Comparison of ENCODE assay signal across 2 cellular contexts in the genomic region with DNA sequence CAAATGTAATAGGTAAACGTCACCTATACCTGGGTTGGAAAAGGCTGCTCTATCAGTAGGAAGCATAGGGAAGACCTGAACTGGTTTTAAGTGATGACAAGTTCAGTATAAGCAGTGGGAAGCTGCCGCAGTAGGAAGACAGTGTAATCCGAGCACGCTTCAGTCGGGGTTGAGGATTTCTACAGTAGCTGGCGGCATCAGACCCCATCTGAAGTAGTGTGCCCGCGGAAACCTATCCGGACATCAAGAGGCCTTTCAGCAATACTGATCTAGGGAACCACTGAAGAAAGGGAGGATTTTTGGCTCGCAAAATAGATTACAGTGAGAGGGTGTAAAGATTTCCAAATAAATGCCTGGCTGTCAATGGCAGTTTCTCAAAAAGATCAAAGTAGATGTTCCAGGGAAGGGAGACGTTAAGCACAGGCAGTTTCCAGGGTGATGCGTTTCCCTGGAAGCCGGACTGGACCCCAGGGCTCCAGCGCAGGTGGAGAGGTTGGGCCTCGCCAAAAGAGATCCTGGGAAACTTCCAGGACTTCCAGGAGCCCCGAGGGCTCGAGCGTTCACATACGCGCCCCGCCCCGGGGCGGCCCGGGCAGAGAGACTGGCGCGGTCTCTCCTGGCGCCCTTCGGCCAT.
TF ChIP-seq lines count a peak whose summit lies in the region.

No MANE protein-coding gene starts in this region.

TF ChIP-seq in K562, 482 proteins besides CTCF, POLR2A, EP300 and RAD21 (continues in another document):
- TF ChIP-seq RBBP5 (IDR thresholded peaks at IDR 0.05; ENCODE audit: borderline replicate concordance, insufficient read depth, low read length, poor library complexity, severe bottlenecking) (peak; percentile 25), FOSL1 (tag; conservative IDR thresholded peaks at IDR 0.05) (peak; percentile 26; the same call in 1 of the 2 replicates), L3MBTL2 (IDR thresholded peaks at IDR 0.05) (no peak), KDM4B (IDR thresholded peaks at IDR 0.05; ENCODE audit: borderline replicate concordance in 2 of 2, low read depth in 1 of 2) (0 out of 4 replicates have a peak, but pooled peaks of 1 of the 2 experiments have one; percentile 9), FIP1L1 (IDR thresholded peaks at IDR 0.05; ENCODE audit: low read depth, low read length, poor library complexity, severe bottlenecking) (no peak), KDM1A (IDR thresholded peaks at IDR 0.05) (no peak), ESRRA (IDR thresholded peaks at IDR 0.05; ENCODE audit: borderline replicate concordance, low read depth) (no peak), MCM5 (IDR thresholded peaks at IDR 0.05; ENCODE audit: low read depth) (no peak), MAZ (CRISPR knock-in tag; conservative IDR thresholded peaks at IDR 0.05 in 1 of 2, IDR thresholded peaks at IDR 0.05 in 1 of 2) (no peak), MYNN (IDR thresholded peaks at IDR 0.05) (no peak), MYNN (CRISPR knock-in tag; IDR thresholded peaks at IDR 0.05) (no peak)
- TF ChIP-seq, protein P1, sequence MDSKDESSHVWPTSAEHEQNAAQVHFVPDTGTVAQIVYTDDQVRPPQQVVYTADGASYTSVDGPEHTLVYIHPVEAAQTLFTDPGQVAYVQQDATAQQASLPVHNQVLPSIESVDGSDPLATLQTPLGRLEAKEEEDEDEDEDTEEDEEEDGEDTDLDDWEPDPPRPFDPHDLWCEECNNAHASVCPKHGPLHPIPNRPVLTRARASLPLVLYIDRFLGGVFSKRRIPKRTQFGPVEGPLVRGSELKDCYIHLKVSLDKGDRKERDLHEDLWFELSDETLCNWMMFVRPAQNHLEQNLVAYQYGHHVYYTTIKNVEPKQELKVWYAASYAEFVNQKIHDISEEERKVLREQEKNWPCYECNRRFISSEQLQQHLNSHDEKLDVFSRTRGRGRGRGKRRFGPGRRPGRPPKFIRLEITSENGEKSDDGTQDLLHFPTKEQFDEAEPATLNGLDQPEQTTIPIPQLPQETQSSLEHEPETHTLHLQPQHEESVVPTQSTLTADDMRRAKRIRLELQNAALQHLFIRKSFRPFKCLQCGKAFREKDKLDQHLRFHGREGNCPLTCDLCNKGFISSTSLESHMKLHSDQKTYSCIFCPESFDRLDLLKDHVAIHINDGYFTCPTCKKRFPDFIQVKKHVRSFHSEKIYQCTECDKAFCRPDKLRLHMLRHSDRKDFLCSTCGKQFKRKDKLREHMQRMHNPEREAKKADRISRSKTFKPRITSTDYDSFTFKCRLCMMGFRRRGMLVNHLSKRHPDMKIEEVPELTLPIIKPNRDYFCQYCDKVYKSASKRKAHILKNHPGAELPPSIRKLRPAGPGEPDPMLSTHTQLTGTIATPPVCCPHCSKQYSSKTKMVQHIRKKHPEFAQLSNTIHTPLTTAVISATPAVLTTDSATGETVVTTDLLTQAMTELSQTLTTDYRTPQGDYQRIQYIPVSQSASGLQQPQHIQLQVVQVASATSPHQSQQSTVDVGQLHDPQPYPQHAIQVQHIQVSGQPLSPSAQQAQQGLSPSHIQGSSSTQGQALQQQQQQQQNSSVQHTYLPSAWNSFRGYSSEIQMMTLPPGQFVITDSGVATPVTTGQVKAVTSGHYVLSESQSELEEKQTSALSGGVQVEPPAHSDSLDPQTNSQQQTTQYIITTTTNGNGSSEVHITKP (IDR thresholded peaks at IDR 0.05; ENCODE audit: partially characterized antibody) = peak; percentile 9

TF ChIP-seq in neural cell, 6 proteins besides CTCF, POLR2A, EP300 and RAD21:
- TF ChIP-seq POLR2AphosphoS5 (IDR thresholded peaks at IDR 0.05) = no peak
- no peak for TF ChIP-seq SMC3 (conservative IDR thresholded peaks at IDR 0.05; ENCODE audit: poor library complexity)
- no peak for TF ChIP-seq EZH2 (IDR thresholded peaks at IDR 0.05; ENCODE audit: borderline replicate concordance, insufficient read depth, low read length, poor library complexity, severe bottlenecking)
- no peak for TF ChIP-seq MXI1 (conservative IDR thresholded peaks at IDR 0.05; ENCODE audit: poor library complexity, severe bottlenecking)
- TF ChIP-seq, protein P2, sequence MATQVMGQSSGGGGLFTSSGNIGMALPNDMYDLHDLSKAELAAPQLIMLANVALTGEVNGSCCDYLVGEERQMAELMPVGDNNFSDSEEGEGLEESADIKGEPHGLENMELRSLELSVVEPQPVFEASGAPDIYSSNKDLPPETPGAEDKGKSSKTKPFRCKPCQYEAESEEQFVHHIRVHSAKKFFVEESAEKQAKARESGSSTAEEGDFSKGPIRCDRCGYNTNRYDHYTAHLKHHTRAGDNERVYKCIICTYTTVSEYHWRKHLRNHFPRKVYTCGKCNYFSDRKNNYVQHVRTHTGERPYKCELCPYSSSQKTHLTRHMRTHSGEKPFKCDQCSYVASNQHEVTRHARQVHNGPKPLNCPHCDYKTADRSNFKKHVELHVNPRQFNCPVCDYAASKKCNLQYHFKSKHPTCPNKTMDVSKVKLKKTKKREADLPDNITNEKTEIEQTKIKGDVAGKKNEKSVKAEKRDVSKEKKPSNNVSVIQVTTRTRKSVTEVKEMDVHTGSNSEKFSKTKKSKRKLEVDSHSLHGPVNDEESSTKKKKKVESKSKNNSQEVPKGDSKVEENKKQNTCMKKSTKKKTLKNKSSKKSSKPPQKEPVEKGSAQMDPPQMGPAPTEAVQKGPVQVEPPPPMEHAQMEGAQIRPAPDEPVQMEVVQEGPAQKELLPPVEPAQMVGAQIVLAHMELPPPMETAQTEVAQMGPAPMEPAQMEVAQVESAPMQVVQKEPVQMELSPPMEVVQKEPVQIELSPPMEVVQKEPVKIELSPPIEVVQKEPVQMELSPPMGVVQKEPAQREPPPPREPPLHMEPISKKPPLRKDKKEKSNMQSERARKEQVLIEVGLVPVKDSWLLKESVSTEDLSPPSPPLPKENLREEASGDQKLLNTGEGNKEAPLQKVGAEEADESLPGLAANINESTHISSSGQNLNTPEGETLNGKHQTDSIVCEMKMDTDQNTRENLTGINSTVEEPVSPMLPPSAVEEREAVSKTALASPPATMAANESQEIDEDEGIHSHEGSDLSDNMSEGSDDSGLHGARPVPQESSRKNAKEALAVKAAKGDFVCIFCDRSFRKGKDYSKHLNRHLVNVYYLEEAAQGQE (IDR thresholded peaks at IDR 0.05; ENCODE audit: borderline replicate concordance) = no peak
- TF ChIP-seq TAF1 (IDR thresholded peaks at IDR 0.05; ENCODE audit: low read depth) = no peak
